In the genomic region with DNA sequence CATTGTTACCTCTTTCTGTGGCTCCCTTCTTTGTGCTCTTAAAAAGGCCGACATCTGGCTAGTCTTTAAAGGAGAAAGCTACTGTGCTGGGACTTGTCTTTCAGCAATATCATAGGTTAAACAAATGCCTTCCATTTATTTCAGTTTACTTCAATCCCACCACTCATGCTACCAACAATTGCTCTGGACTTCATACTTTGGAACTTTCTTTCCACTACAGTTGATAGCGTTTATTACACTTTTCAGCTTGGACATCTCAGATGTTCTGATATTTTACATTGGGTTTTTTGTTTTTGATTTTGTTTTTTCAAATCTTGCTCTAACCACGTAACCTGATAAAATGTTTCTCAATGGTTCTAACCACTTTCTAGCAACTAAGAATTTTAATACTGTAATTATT, we compare ENCODE assay signal across 8 cellular contexts. TPM values are rescaled to one million over a fixed set of nuclear protein-coding genes. Genes with fewer than 3 reads are reported as not detected.
DNase-seq lines count a peak whose midpoint lies in the region; ATAC-seq and TF ChIP-seq lines count a peak whose summit lies in the region.

No MANE protein-coding gene starts in this region.

- H3K9me2 ChIP-seq in SU-DHL-6 (replicated peaks; ENCODE audit: insufficient read depth, low read length) = no peaks in the 10 kb centered on the region

- peaks cover 38% of the 10 kb centered on the region for H3K79me2 ChIP-seq in SU-DHL-6 (ENCODE audit: insufficient read depth, low read length)

- no peaks in the 10 kb centered on the region for H4K20me1 ChIP-seq in SU-DHL-6 (ENCODE audit: low read depth, low read length)

- peak overlapping the region; percentile 97 for H3K4me2 ChIP-seq in SU-DHL-6 (ENCODE audit: low read depth, low read length, poor library complexity, severe bottlenecking)
- peak overlapping the region; percentile 86 for H3K4me2 ChIP-seq in skeletal muscle satellite cell (ENCODE audit: low read length)

- H3K27me3 ChIP-seq in HAP-1 (ENCODE audit: low read depth) (0 out of 2 replicates have a peak, but pooled peaks cover 5% of the 10 kb centered on the region), SU-DHL-6 (ENCODE audit: low read length) (no peaks in the 10 kb centered on the region), skeletal muscle satellite cell (ENCODE audit: control insufficient read depth, insufficient read depth, low read length) (no peaks in the 10 kb centered on the region)

- peak overlapping the region; percentile 22 for H3K27ac ChIP-seq in SU-DHL-6 (ENCODE audit: low read depth, low read length)

- H3F3A ChIP-seq in SU-DHL-6 (ENCODE audit: insufficient read depth) = peaks cover 19% of the 10 kb centered on the region

- peak overlapping the region; percentile 38 for H2AFZ ChIP-seq in SU-DHL-6 (ENCODE audit: low read depth, low read length, severe bottlenecking)

- TF ChIP-seq CTCF in SU-DHL-6 (IDR thresholded peaks at IDR 0.05; ENCODE audit: insufficient read depth, low read length, poor library complexity, severe bottlenecking) (no peak), fibroblast of the aortic adventitia (IDR thresholded peaks at IDR 0.05; ENCODE audit: insufficient read depth, low read length) (no peak)

- in situ Hi-C loops in HAP-1 (cut with MboI; ENCODE audit: low sequenced_read_pairs) = no loop called here

- H3K9ac ChIP-seq in SU-DHL-6 (ENCODE audit: low read length) (peak overlapping the region; percentile 96), skeletal muscle satellite cell (ENCODE audit: low read depth, low read length) (peak overlapping the region; percentile 98)

- H3K36me3 ChIP-seq in HAP-1 (replicated peaks) (0 out of 2 replicates have a peak, but pooled peaks cover 3% of the 10 kb centered on the region), SU-DHL-6 (ENCODE audit: low read length) (peaks cover 17% of the 10 kb centered on the region), skeletal muscle satellite cell (ENCODE audit: insufficient read depth, low read length) (peaks cover 3% of the 10 kb centered on the region)

- H3K9me3 ChIP-seq in HAP-1 = no peaks in the 10 kb centered on the region
- H3K9me3 ChIP-seq in SU-DHL-6 (ENCODE audit: insufficient read depth, low read length) = no peaks in the 10 kb centered on the region
- H3K9me3 ChIP-seq in skeletal muscle satellite cell (replicated peaks; ENCODE audit: low read length) = no peaks in the 10 kb centered on the region

- H3K4me1 ChIP-seq in HAP-1 (peaks cover 7% of the 10 kb centered on the region), skeletal muscle satellite cell (ENCODE audit: control insufficient read depth, insufficient read depth, low read length) (peaks cover 25% of the 10 kb centered on the region)

- ATAC-seq in GM21825 (IDR thresholded peaks at IDR 0.05; ENCODE audit: unreplicated experiment) (no peak), HG02763 (IDR thresholded peaks at IDR 0.05; ENCODE audit: unreplicated experiment) (no peak), GM21786 (IDR thresholded peaks at IDR 0.05; ENCODE audit: unreplicated experiment) (no peak)

- peak overlapping the region; percentile 88 for H3K4me3 ChIP-seq in HAP-1
- H3K4me3 ChIP-seq in SU-DHL-6 (ENCODE audit: insufficient read depth, low read length, poor library complexity, severe bottlenecking) = peak overlapping the region; percentile 90
- H3K4me3 ChIP-seq in fibroblast of the aortic adventitia (ENCODE audit: low read depth, low read length) = peak overlapping the region; percentile 87
- peak overlapping the region; percentile 93 for H3K4me3 ChIP-seq in skeletal muscle satellite cell (ENCODE audit: low read length)

- no peak for DNase-seq in HAP-1 (ENCODE audit: low spot score in 2 of 2)
- no peak for DNase-seq in fibroblast of the aortic adventitia (ENCODE audit: low read depth)
- no peak for DNase-seq in activated gamma-delta T cell (lab: John Stamatoyannopoulos, UW)

RNA-seq across cellular contexts. Expression of gene CBLB, which starts 1.2 kb away (rescaled TPM):
- 63.9 and 70.3 TPM in 2 replicates for total RNA-seq in fibroblast of the aortic adventitia (ENCODE audit: low replicate concordance)
- 31.7 and 34.5 TPM in 2 replicates for total RNA-seq in skeletal muscle satellite cell (2012; rRNA removed)
